Comparison of ENCODE assay signal across 25 cellular contexts in genomic region chr20:669573-669972, GRCh38. TPM values are rescaled to one million over a fixed set of nuclear protein-coding genes. Genes with fewer than 3 reads are reported as not detected.
"Had no signal": no experiment of that assay in that cellular context is flagged by ENCODE, and none has a peak within 500 bp of the region (broad histone marks: within the 10 kb centered on the region; RNA-seq: fewer than 3 reads in every experiment).

No MANE protein-coding gene starts in this region.

- ATAC-seq: activated T-helper 17 cell treated with anti-CD3 and anti-CD28 coated beads, Interleukin-2, amount 50 U/mL, for 72 hours; effector memory CD8-positive, alpha-beta T cell; esophagus mucosa; left lobe of liver; naive thymus-derived CD8-positive, alpha-beta T cell; right lobe of liver; stimulated activated memory B cell treated with anti-CD40 and anti-IgM and Interleukin-4, amounts not matched to agents 10 μg/mL and 1 μg/mL and 100 μg/mL, for 72 hours had no signal

- H3K4me1 ChIP-seq: prostate gland, right lobe of liver, suprapubic skin, transverse colon had no signal

- H3K36me3 ChIP-seq: neural progenitor cell, prostate gland, right lobe of liver, stomach, suprapubic skin, transverse colon had no signal

- DNase-seq: activated naive CD8-positive, alpha-beta T cell treated with anti-CD3 and anti-CD28 coated beads for 36 hours; activated T-cell treated with anti-CD3 and anti-CD28 coated beads, Interleukin-2, amount 50 U/mL, for 24 hours; dermis blood vessel endothelial cell; effector memory CD8-positive, alpha-beta T cell; foreskin melanocyte; glutamatergic neuron; mammary epithelial cell; naive thymus-derived CD8-positive, alpha-beta T cell; stimulated activated CD4-positive, alpha-beta T cell treated with anti-CD3 and anti-CD28 coated beads, Interleukin-2, amount 100 ng/mL, for 24 hours; stomach; T-helper 1 cell; T-helper 9 cell; transverse colon had no signal

- H3K9me3 ChIP-seq: prostate gland, right lobe of liver, stomach, suprapubic skin, transverse colon had no signal

- H3K4me3 ChIP-seq: neural progenitor cell, prostate gland, right lobe of liver, skin epidermis, stomach, suprapubic skin, transverse colon had no signal

- H3K27ac ChIP-seq: neural progenitor cell, prostate gland, right lobe of liver, skin epidermis, stomach, suprapubic skin, transverse colon had no signal

RNA-seq across cellular contexts. Expression of gene SCRT2, which starts 6.0 kb away (rescaled TPM):
- total RNA-seq: activated naive CD8-positive, alpha-beta T cell treated with anti-CD3 and anti-CD28 coated beads for 36 hours; activated T-helper 17 cell treated with anti-CD3 and anti-CD28 coated beads, Interleukin-2, amount 50 U/mL, for 72 hours; dermis blood vessel endothelial cell; endothelial cell of umbilical vein; esophagus mucosa; left lobe of liver; mammary epithelial cell; mesothelial cell of epicardium; naive thymus-derived CD8-positive, alpha-beta T cell; osteocyte; right lobe of liver; stomach; suprapubic skin; transverse colon had no signal
- polyA plus RNA-seq: endothelial cell of umbilical vein; mammary epithelial cell; naive thymus-derived CD8-positive, alpha-beta T cell; stomach had no signal

RNA-seq across cellular contexts. Expression of gene TCF15, which starts 59.5 kb away (rescaled TPM):
- total RNA-seq: activated T-helper 17 cell treated with anti-CD3 and anti-CD28 coated beads, Interleukin-2, amount 50 U/mL, for 72 hours; esophagus mucosa; left lobe of liver; mammary epithelial cell; naive thymus-derived CD8-positive, alpha-beta T cell; osteocyte; transverse colon had no signal
- polyA plus RNA-seq: mammary epithelial cell; naive thymus-derived CD8-positive, alpha-beta T cell had no signal
